Comparison of ENCODE assay signal across 12 cellular contexts in genomic region chr11:1352696-1353382, GRCh38.
"Had no signal": no experiment of that assay in that cellular context is flagged by ENCODE, and none has a peak within 500 bp of the region (broad histone marks: within the 10 kb centered on the region; RNA-seq: fewer than 3 reads in every experiment).

No MANE protein-coding gene starts in this region.

- H3K4me1 ChIP-seq: thyroid gland, vagina had no signal

- H3K36me3 Mint-ChIP-seq: activated CD4-positive, alpha-beta memory T cell treated with anti-CD3 and anti-CD28 coated beads for 36 hours; natural killer cell had no signal

- H3K9me3 ChIP-seq: heart left ventricle, stomach, thyroid gland, vagina had no signal

- H3K4me3 ChIP-seq: coronary artery, heart left ventricle, stomach, thyroid gland, vagina had no signal

- H3K4me1 Mint-ChIP-seq: natural killer cell had no signal

- H3K27me3 ChIP-seq: thyroid gland, vagina had no signal

- H3K9me3 Mint-ChIP-seq: activated CD4-positive, alpha-beta memory T cell treated with anti-CD3 and anti-CD28 coated beads for 36 hours; natural killer cell had no signal

- H3K4me3 Mint-ChIP-seq: activated CD4-positive, alpha-beta memory T cell treated with anti-CD3 and anti-CD28 coated beads for 36 hours; natural killer cell had no signal

- H3K27ac Mint-ChIP-seq: activated CD4-positive, alpha-beta memory T cell treated with anti-CD3 and anti-CD28 coated beads for 36 hours; natural killer cell had no signal

- DNase-seq: activated CD4-positive, alpha-beta memory T cell treated with anti-CD3 and anti-CD28 coated beads for 36 hours; activated CD4-positive, CD25-positive, alpha-beta regulatory T cell treated with anti-CD3 and anti-CD28 coated beads, Interleukin-2, amount 50 U/mL, for 72 hours; activated gamma-delta T cell treated with Interleukin-2 at 50 U/mL for 16 hours; activated T-cell treated with anti-CD3 and anti-CD28 coated beads, Interleukin-2, amount 50 U/mL, for 48 hours; effector CD4-positive, alpha-beta T cell; heart left ventricle; natural killer cell; stimulated activated CD4-positive, alpha-beta T cell treated with anti-CD3 and anti-CD28 coated beads, Interleukin-4, amount 100 ng/mL, for 1 hour; stomach; thyroid gland had no signal

- H3K27ac ChIP-seq: coronary artery, heart left ventricle, stomach, thyroid gland, vagina had no signal

- H3K36me3 ChIP-seq: heart left ventricle, stomach, thyroid gland, vagina had no signal
